Comparison of ENCODE assay signal across 2 cellular contexts in genomic region chr4:126233483-126233882, GRCh38.
TF ChIP-seq lines count a peak whose summit lies in the region.

No MANE protein-coding gene starts in this region.

TF ChIP-seq in SK-N-SH treated with all-trans-retinoic acid at 6 μM for 48 hours, 23 proteins besides CTCF, POLR2A, EP300 and RAD21 (continued from another document):
- TF ChIP-seq CSRNP3 (CRISPR knock-in tag; IDR thresholded peaks at IDR 0.05) (no peak), TSHZ2 (CRISPR knock-in tag; IDR thresholded peaks at IDR 0.05) (no peak)

TF ChIP-seq in SK-N-SH, 30 proteins besides CTCF, POLR2A, EP300 and RAD21 (continued from another document):
- no peak for TF ChIP-seq ZBTB33 (IDR thresholded peaks at IDR 0.05; ENCODE audit: borderline replicate concordance, low read depth)
- TF ChIP-seq MXI1 (IDR thresholded peaks at IDR 0.05; ENCODE audit: low read depth, low read length), result no peak
- no peak for TF ChIP-seq YY1 (IDR thresholded peaks at IDR 0.05; ENCODE audit: low read depth)
- TF ChIP-seq MEF2A (IDR thresholded peaks at IDR 0.05; ENCODE audit: borderline replicate concordance, low read depth), result no peak
- TF ChIP-seq NRF1 (IDR thresholded peaks at IDR 0.05; ENCODE audit: low read depth, low read length), result no peak
- TF ChIP-seq PBX3 (IDR thresholded peaks at IDR 0.05), result no peak
- no peak for TF ChIP-seq REST (IDR thresholded peaks at IDR 0.05; ENCODE audit: low read depth, low read length)
- no peak for TF ChIP-seq POLR2AphosphoS5 (IDR thresholded peaks at IDR 0.05; ENCODE audit: low read depth, low read length)
TF ChIP-seq in SK-N-SH: peak in this region for 0.
